Comparison of ENCODE assay signal across 23 cellular contexts in the genomic region with DNA sequence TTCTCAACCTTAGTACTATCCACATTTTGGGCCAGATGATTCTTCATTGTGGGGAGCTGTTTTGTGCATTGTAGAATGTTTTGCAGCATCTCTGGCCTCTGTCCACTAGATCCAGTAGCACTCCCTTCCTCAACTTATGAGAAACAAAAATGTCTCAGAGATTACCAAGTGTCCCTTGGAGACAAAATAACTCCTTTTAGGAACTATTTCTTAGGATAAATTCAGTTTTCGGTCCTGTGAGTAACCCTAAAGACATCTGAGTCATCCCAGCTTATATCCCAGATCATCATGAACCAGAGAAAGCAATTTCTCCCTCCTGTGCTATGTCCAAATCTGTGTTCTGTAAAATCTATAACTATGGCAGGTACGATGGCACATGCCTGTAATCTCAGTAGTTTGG.
DNase-seq lines count a peak whose midpoint lies in the region; ATAC-seq and TF ChIP-seq lines count a peak whose summit lies in the region.
"Had no signal": no experiment of that assay in that cellular context is flagged by ENCODE, and none has a peak within 500 bp of the region (broad histone marks: within the 10 kb centered on the region; RNA-seq: fewer than 3 reads in every experiment).

No MANE protein-coding gene starts in this region.

- no peak overlapping the region for H4K8ac ChIP-seq in IMR-90 (ENCODE audit: low read depth in 2 of 2, low read length in 2 of 2)

- H2AFZ ChIP-seq in IMR-90 (replicated peaks; ENCODE audit: low read length, poor library complexity) = no peak overlapping the region
- H2AFZ ChIP-seq: PC-9 had no signal

- H3K9me1 ChIP-seq in IMR-90 (ENCODE audit: insufficient read depth, low read length) = no peaks in the 10 kb centered on the region

- H3K18ac ChIP-seq in IMR-90 (ENCODE audit: low read depth, low read length) = no peak overlapping the region

- intact Hi-C loops in IMR-90 (cut with micrococcal nuclease) = no loop called here

- no peak for TF ChIP-seq POLR2A in IMR-90 (IDR thresholded peaks at IDR 0.05; ENCODE audit: low read depth, low read length)

- no peak for TF ChIP-seq CTCF in IMR-90 (conservative IDR thresholded peaks at IDR 0.05; ENCODE audit: low read depth, low read length)

- no peaks in the 10 kb centered on the region for H3K9me3 ChIP-seq in IMR-90 (ENCODE audit: control insufficient read depth, insufficient read depth, low read length)
- H3K9me3 ChIP-seq in effector memory CD4-positive, alpha-beta T cell (ENCODE audit: control insufficient read depth, low read length) = no peaks in the 10 kb centered on the region
- H3K9me3 ChIP-seq: HAP-1, SJSA1 had no signal

- no peaks in the 10 kb centered on the region for H3K36me3 ChIP-seq in IMR-90 (ENCODE audit: control insufficient read depth, insufficient read depth, low read length)
- no peaks in the 10 kb centered on the region for H3K36me3 ChIP-seq in effector memory CD4-positive, alpha-beta T cell (ENCODE audit: control insufficient read depth, insufficient read depth, low read length)
- H3K36me3 ChIP-seq: HAP-1, SJSA1 had no signal

- no peak overlapping the region for H2BK20ac ChIP-seq in IMR-90 (ENCODE audit: low read depth, low read length)

- no peak overlapping the region for H4K5ac ChIP-seq in IMR-90 (ENCODE audit: low read depth, low read length)

- H2BK120ac ChIP-seq in IMR-90 (ENCODE audit: low read depth, low read length) = no peak overlapping the region

- POLR2A ChIA-PET in IMR-90 (lab: Charles Lee; ENCODE audit: unreplicated experiment) = no interaction called here

- dilution Hi-C loops in IMR-90 (cut with HindIII; ENCODE audit: low sequenced_read_pairs, unreplicated experiment) = no loop called here

- no peaks in the 10 kb centered on the region for H3K4me1 ChIP-seq in IMR-90 (ENCODE audit: control insufficient read depth, insufficient read depth, low read length)
- H3K4me1 ChIP-seq in effector memory CD4-positive, alpha-beta T cell (ENCODE audit: control insufficient read depth, insufficient read depth, low read length, poor library complexity, severe bottlenecking) = no peaks in the 10 kb centered on the region
- H3K4me1 ChIP-seq: HAP-1, SJSA1 had no signal

- WGBS in IMR-90 (ENCODE audit: extremely low coverage in 2 of 2, insufficient read length in 1 of 2), 2 experiments = no CpG with 5 or more reads among the region's 2 CpGs

- H3K9ac ChIP-seq in IMR-90 (ENCODE audit: low read depth, low read length) = no peak overlapping the region

- ATAC-seq in IMR-90 (ENCODE audit: low read depth) (no peak), HG02588 (IDR thresholded peaks at IDR 0.05; ENCODE audit: unreplicated experiment) (no peak)
- ATAC-seq: GM12878 had no signal

- H3K79me1 ChIP-seq in IMR-90 (ENCODE audit: low read depth in 1 of 2, low read length in 2 of 2) = no peaks in the 10 kb centered on the region

- no peak overlapping the region for H3K27ac ChIP-seq in IMR-90 (ENCODE audit: insufficient read depth, low read length)
- no peak overlapping the region for H3K27ac ChIP-seq in effector memory CD4-positive, alpha-beta T cell (ENCODE audit: insufficient read depth, low read length, poor library complexity, severe bottlenecking)
- H3K27ac ChIP-seq: HL-60, PC-9, SJSA1 had no signal

- H4K20me1 ChIP-seq in IMR-90 (ENCODE audit: insufficient read depth, low read length) = no peaks in the 10 kb centered on the region; the same call in 1 of the 2 replicates

- H2AK9ac ChIP-seq in IMR-90 (replicated peaks; ENCODE audit: low read depth, low read length, poor library complexity) = no peak overlapping the region

- CTCF ChIA-PET in IMR-90 (lab: Yijun Ruan, JAX) = no interaction called here

- H3K4me2 ChIP-seq in IMR-90 (ENCODE audit: low read depth, low read length) = no peak overlapping the region
- H3K4me2 ChIP-seq: PC-9 had no signal

- DNase-seq in ELR (ENCODE audit: low read depth) (peak; percentile 39), IMR-90 (peak; percentile 4), fibroblast of peridontal ligament (ENCODE audit: extremely low read depth) (peak; percentile 49), stromal cell of bone marrow (ENCODE audit: low read depth) (peak; percentile 26), NCI-H1436 (lab: John Stamatoyannopoulos, UW) (no peak), RPMI8226 (no peak)
- DNase-seq in effector memory CD4-positive, alpha-beta T cell = no peak
- DNase-seq: Calu3, DMS79 treated with DMSO at 0.1 percent for 48 hours, GOT3, Karpas-422, NCI-H1417, NCI-H1694 treated with DMSO at 0.1 percent for 48 hours, NCI-H2081, NCI-H2227 treated with DMSO at 0.1 percent for 48 hours, NCI-H526 treated with DMSO at 0.1 percent for 48 hours, PC-9, Right ventricle myocardium superior had no signal

- no peak overlapping the region for H2BK5ac ChIP-seq in IMR-90 (ENCODE audit: low read depth, low read length, poor library complexity, severe bottlenecking)

- no peak overlapping the region for H3K4ac ChIP-seq in IMR-90 (ENCODE audit: low read depth, low read length)

- no peak overlapping the region for H3K23ac ChIP-seq in IMR-90 (ENCODE audit: low read depth, low read length)

- H4K91ac ChIP-seq in IMR-90 (ENCODE audit: insufficient read depth, low read depth, low read length) = no peak overlapping the region

- H3K14ac ChIP-seq in IMR-90 (replicated peaks; ENCODE audit: low read depth, low read length) = no peak overlapping the region

- in situ Hi-C loops in IMR-90 (cut with MboI; ENCODE audit: low sequenced_read_pairs) = no loop called here

- peaks cover 2% of the 10 kb centered on the region; the same call in 1 of the 2 replicates for H3K27me3 ChIP-seq in IMR-90 (ENCODE audit: control insufficient read depth, insufficient read depth, low read length)
- no peaks in the 10 kb centered on the region for H3K27me3 ChIP-seq in effector memory CD4-positive, alpha-beta T cell (replicated peaks; ENCODE audit: control insufficient read depth, insufficient read depth, low read length, poor library complexity, severe bottlenecking)
- H3K27me3 ChIP-seq: SJSA1 had no signal

- no peak overlapping the region for H3K56ac ChIP-seq in IMR-90 (ENCODE audit: extremely low read depth, insufficient read depth, low read length)

- BruUV-seq in IMR-90 (replicated peaks; lab: Mats Ljungman, UMichigan) = no TSS peak

- no peak for TF ChIP-seq RAD21 in IMR-90 (IDR thresholded peaks at IDR 0.05; ENCODE audit: low read length)

- no peak overlapping the region for H3K4me3 ChIP-seq in IMR-90 (ENCODE audit: insufficient read depth, low read depth, low read length)
- H3K4me3 ChIP-seq in effector memory CD4-positive, alpha-beta T cell (ENCODE audit: insufficient read depth, low read depth, low read length, poor library complexity, severe bottlenecking) = no peak overlapping the region
- H3K4me3 ChIP-seq: GM12878, HAP-1, PC-9, SJSA1 had no signal

- no peak overlapping the region for H2AK5ac ChIP-seq in IMR-90 (ENCODE audit: low read depth, low read length)

- H2BK15ac ChIP-seq in IMR-90 (ENCODE audit: low read depth, low read length) = no peak overlapping the region

TF ChIP-seq in IMR-90, 13 proteins besides CTCF, POLR2A, EP300 and RAD21:
- TF ChIP-seq CEBPB (IDR thresholded peaks at IDR 0.05; ENCODE audit: low read depth, low read length) (no peak), BHLHE40 (IDR thresholded peaks at IDR 0.05; ENCODE audit: low read depth, low read length) (no peak), MXI1 (IDR thresholded peaks at IDR 0.05; ENCODE audit: borderline replicate concordance, low read depth, low read length) (no peak), RFX5 (IDR thresholded peaks at IDR 0.05; ENCODE audit: low read depth, low read length) (no peak), RCOR1 (IDR thresholded peaks at IDR 0.05; ENCODE audit: insufficient replicate concordance, low read length) (no peak), SMC3 (IDR thresholded peaks at IDR 0.05; ENCODE audit: low read depth, low read length) (no peak), NFE2L2 (IDR thresholded peaks at IDR 0.05; ENCODE audit: low read depth, low read length) (no peak), FOS (IDR thresholded peaks at IDR 0.05; ENCODE audit: low read depth, low read length) (no peak), CHD1 (IDR thresholded peaks at IDR 0.05; ENCODE audit: low read depth, low read length) (no peak), MAZ (IDR thresholded peaks at IDR 0.05; ENCODE audit: borderline replicate concordance, low read depth, low read length) (no peak), MAFK (IDR thresholded peaks at IDR 0.05; ENCODE audit: low read depth, low read length) (no peak)
- TF ChIP-seq, protein P1, sequence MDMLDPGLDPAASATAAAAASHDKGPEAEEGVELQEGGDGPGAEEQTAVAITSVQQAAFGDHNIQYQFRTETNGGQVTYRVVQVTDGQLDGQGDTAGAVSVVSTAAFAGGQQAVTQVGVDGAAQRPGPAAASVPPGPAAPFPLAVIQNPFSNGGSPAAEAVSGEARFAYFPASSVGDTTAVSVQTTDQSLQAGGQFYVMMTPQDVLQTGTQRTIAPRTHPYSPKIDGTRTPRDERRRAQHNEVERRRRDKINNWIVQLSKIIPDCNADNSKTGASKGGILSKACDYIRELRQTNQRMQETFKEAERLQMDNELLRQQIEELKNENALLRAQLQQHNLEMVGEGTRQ (IDR thresholded peaks at IDR 0.05; ENCODE audit: low read depth, low read length) = no peak
- TF ChIP-seq, protein P2, sequence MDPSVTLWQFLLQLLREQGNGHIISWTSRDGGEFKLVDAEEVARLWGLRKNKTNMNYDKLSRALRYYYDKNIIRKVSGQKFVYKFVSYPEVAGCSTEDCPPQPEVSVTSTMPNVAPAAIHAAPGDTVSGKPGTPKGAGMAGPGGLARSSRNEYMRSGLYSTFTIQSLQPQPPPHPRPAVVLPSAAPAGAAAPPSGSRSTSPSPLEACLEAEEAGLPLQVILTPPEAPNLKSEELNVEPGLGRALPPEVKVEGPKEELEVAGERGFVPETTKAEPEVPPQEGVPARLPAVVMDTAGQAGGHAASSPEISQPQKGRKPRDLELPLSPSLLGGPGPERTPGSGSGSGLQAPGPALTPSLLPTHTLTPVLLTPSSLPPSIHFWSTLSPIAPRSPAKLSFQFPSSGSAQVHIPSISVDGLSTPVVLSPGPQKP (IDR thresholded peaks at IDR 0.05; ENCODE audit: borderline replicate concordance, low read depth, low read length) = no peak

Comparison
In these comparisons a context has a peak if more than half of its experiments do, and no peak if none do; other contexts are left out.
1. DNase-seq: peak in ELR (single experiment), IMR-90 (single experiment), fibroblast of peridontal ligament (single experiment) and stromal cell of bone marrow (single experiment); none in NCI-H1436 (single experiment), effector memory CD4-positive, alpha-beta T cell (0 of 3) and RPMI8226 (single experiment).